Comparison of ENCODE assay signal across 9 cellular contexts in the genomic region with DNA sequence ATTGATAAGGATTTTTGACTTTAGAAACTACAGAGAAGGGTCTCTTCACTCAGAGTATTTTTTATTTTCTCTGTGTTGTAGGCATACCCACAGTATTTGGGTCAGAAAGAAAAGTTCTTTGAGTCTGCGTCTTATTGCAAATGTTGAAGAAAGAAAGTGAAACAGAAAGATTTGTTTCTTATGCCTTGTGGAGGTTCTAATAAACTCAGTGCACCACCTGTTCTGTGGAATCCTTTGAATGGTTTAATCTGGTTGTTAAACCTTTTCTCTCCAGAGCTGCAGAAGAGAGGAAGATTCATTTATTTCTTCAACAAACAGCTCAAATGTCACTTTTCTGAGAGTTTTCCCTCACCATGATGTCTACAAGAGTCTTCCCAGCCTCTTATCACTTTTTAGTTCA.
DNase-seq lines count a peak whose midpoint lies in the region; ATAC-seq lines count a peak whose summit lies in the region.
"Had no signal": no experiment of that assay in that cellular context is flagged by ENCODE, and none has a peak within 500 bp of the region (broad histone marks: within the 10 kb centered on the region; RNA-seq: fewer than 3 reads in every experiment).

No MANE protein-coding gene starts in this region.

- no peaks in the 10 kb centered on the region for H3K9me3 Mint-ChIP-seq in effector memory CD8-positive, alpha-beta T cell

- peak overlapping the region; percentile 80 to 87 for H3K27ac Mint-ChIP-seq in effector memory CD8-positive, alpha-beta T cell

- peak; percentile 35 for ATAC-seq in GM18502 (IDR thresholded peaks at IDR 0.05; ENCODE audit: poor library complexity, unreplicated experiment)
- ATAC-seq in GM19452 (IDR thresholded peaks at IDR 0.05; ENCODE audit: unreplicated experiment), result peak; percentile 26
- ATAC-seq in HG03280 (IDR thresholded peaks at IDR 0.05; ENCODE audit: unreplicated experiment), result peak; percentile 48
- ATAC-seq in effector memory CD8-positive, alpha-beta T cell (replicated peaks), result peak; percentile 73

- H3K27me3 Mint-ChIP-seq in effector memory CD8-positive, alpha-beta T cell, result no peaks in the 10 kb centered on the region

- peak overlapping the region; percentile 62 to 77 for H3K4me3 Mint-ChIP-seq in effector memory CD8-positive, alpha-beta T cell

- in situ Hi-C loops in ACHN (cut with HindIII; ENCODE audit: low pct_ligation_motif_present, low pct_unique_long_range_greater_than_20kb, low sequenced_read_pairs), result no loop called here

- no peak for DNase-seq in effector memory CD8-positive, alpha-beta T cell
- no peak for DNase-seq in ACHN
- DNase-seq in DMS153 treated with DMSO at 0.1 percent for 48 hours (lab: John Stamatoyannopoulos, UW; ENCODE audit: unreplicated experiment), result no peak
- DNase-seq in medulla oblongata (ENCODE audit: extremely low spot score), result no peak
- DNase-seq in activated CD4-positive, CD25-positive, alpha-beta regulatory T cell (lab: John Stamatoyannopoulos, UW), result no peak
- DNase-seq: KBM-7 had no signal

- no peaks in the 10 kb centered on the region for H3K36me3 Mint-ChIP-seq in effector memory CD8-positive, alpha-beta T cell (ENCODE audit: insufficient read depth)

- peaks cover 21 to 36% of the 10 kb centered on the region in 2 donors for H3K4me1 Mint-ChIP-seq in effector memory CD8-positive, alpha-beta T cell (ENCODE audit: low read depth in 2 of 2)
